Comparison of ENCODE assay signal across 16 cellular contexts in genomic region chr2:234596696-234597575, GRCh38.
"Had no signal": no experiment of that assay in that cellular context is flagged by ENCODE, and none has a peak within 500 bp of the region (broad histone marks: within the 10 kb centered on the region; RNA-seq: fewer than 3 reads in every experiment).

No MANE protein-coding gene starts in this region.

- H3K27ac ChIP-seq: brain microvascular endothelial cell, left ventricle myocardium inferior, right atrium auricular region, transverse colon had no signal

- H3K36me3 Mint-ChIP-seq: activated naive CD8-positive, alpha-beta T cell; memory B cell; stimulated activated effector memory CD8-positive, alpha-beta T cell treated with anti-CD3 and anti-CD28 coated beads, Interleukin-12 subunit alpha, Interleukin-12 subunit beta, amount 100 ng/mL, for 72 hours had no signal

- H3K27me3 ChIP-seq: brain microvascular endothelial cell, right atrium auricular region, transverse colon had no signal

- H3K4me3 Mint-ChIP-seq: activated naive CD8-positive, alpha-beta T cell; memory B cell; stimulated activated effector memory CD8-positive, alpha-beta T cell treated with anti-CD3 and anti-CD28 coated beads, Interleukin-12 subunit alpha, Interleukin-12 subunit beta, amount 100 ng/mL, for 72 hours had no signal

- H3K4me1 ChIP-seq: left ventricle myocardium inferior, right atrium auricular region, transverse colon had no signal

- ATAC-seq: stimulated activated effector memory CD8-positive, alpha-beta T cell treated with anti-CD3 and anti-CD28 coated beads, Interleukin-12 subunit alpha, Interleukin-12 subunit beta, amount 100 ng/mL, for 72 hours had no signal

- H3K4me3 ChIP-seq: left ventricle myocardium inferior, right atrium auricular region, transverse colon had no signal

- H3K36me3 ChIP-seq: brain microvascular endothelial cell, left ventricle myocardium inferior, right atrium auricular region, transverse colon had no signal

- H3K9me3 ChIP-seq: left ventricle myocardium inferior, right atrium auricular region, transverse colon had no signal

- H3K27ac Mint-ChIP-seq: activated naive CD8-positive, alpha-beta T cell; memory B cell; stimulated activated effector memory CD8-positive, alpha-beta T cell treated with anti-CD3 and anti-CD28 coated beads, Interleukin-12 subunit alpha, Interleukin-12 subunit beta, amount 100 ng/mL, for 72 hours had no signal

- DNase-seq: activated CD4-positive, alpha-beta T cell treated with anti-CD3 and anti-CD28 coated beads for 48 hours; activated effector memory CD4-positive, alpha-beta T cell treated with Interleukin-2 at 50 U/mL for 16 hours; amygdala; brain microvascular endothelial cell; cerebellar nuclear complex; dermis blood vessel endothelial cell; islet precursor cell; left ventricle myocardium inferior; posterior cingulate gyrus; small intestine; substantia nigra; transverse colon had no signal

- H3K9me3 Mint-ChIP-seq: memory B cell; stimulated activated effector memory CD8-positive, alpha-beta T cell treated with anti-CD3 and anti-CD28 coated beads, Interleukin-12 subunit alpha, Interleukin-12 subunit beta, amount 100 ng/mL, for 72 hours had no signal

- H3K4me1 Mint-ChIP-seq: memory B cell; stimulated activated effector memory CD8-positive, alpha-beta T cell treated with anti-CD3 and anti-CD28 coated beads, Interleukin-12 subunit alpha, Interleukin-12 subunit beta, amount 100 ng/mL, for 72 hours had no signal
